14 cellular contexts compared by ENCODE assay signal in the genomic region with DNA sequence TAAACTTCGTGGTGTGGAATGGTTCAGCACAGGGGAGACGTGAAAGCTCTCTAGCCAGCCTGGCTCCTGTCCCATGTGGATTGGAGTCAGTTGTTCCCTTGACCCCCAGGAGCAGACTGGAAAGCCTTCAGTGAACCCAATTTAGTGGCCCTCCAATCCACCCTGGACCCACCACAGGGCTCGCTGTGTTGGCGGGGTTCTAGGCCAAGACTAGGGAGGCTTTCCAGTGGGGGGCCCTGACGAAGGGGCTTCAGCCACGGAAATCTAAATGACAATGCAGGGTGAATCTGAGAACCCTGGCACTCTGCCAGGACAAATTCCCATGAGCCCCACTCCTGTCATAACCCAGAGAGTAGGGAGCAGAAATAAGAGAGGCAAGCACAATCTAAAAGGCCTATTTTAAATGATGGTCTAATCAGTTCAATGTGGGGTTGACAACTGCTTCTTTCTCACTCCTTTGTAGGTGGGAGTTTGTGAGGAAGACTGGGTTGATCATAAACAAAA.
"Had no signal": no experiment of that assay in that cellular context is flagged by ENCODE, and none has a peak within 500 bp of the region (broad histone marks: within the 10 kb centered on the region; RNA-seq: fewer than 3 reads in every experiment).

No MANE protein-coding gene starts in this region.

- H3K4me3 Mint-ChIP-seq: activated CD8-positive, alpha-beta T cell treated with anti-CD3 and anti-CD28 coated beads, Interleukin-2, amount 10 ng/mL, durations not matched to agents 7 days and 5 days; activated T-helper 1 cell treated with anti-CD3 and anti-CD28 coated beads, Interleukin-12 subunit alpha, Interleukin-12 subunit beta, Interleukin-2, Interleukin-4 antibody, amounts not matched to agents 30 ng/mL and 10 ng/mL and 1 ng/mL, durations not matched to agents 14 hours and 24 hours and 36 hours; stimulated activated naive CD8-positive, alpha-beta T cell treated with anti-CD3 and anti-CD28 coated beads, Interleukin-15, amount 100 ng/mL, for 72 hours had no signal

- H3K4me3 ChIP-seq: cardiac muscle cell, gastrocnemius medialis, testis had no signal

- H3K9me3 ChIP-seq: gastrocnemius medialis, testis had no signal

- ATAC-seq: activated CD8-positive, alpha-beta T cell treated with anti-CD3 and anti-CD28 coated beads, Interleukin-2, amount 10 ng/mL, durations not matched to agents 7 days and 5 days; gastrocnemius medialis; stimulated activated naive CD8-positive, alpha-beta T cell treated with anti-CD3 and anti-CD28 coated beads, Interleukin-15, amount 100 ng/mL, for 72 hours had no signal

- DNase-seq: activated CD4-positive, alpha-beta T cell treated with anti-CD3 and anti-CD28 coated beads for 4 hours; activated CD8-positive, alpha-beta memory T cell treated with anti-CD3 and anti-CD28 coated beads, Interleukin-2, amount 50 U/mL, for 48 hours; activated CD8-positive, alpha-beta T cell treated with anti-CD3 and anti-CD28 coated beads, Interleukin-2, amount 10 ng/mL, durations not matched to agents 7 days and 5 days; activated naive CD4-positive, alpha-beta T cell treated with Interleukin-2 at 50 U/mL for 16 hours; effector CD4-positive, alpha-beta T cell; gastrocnemius medialis; kidney; stimulated activated CD4-positive, alpha-beta T cell treated with anti-CD3 and anti-CD28 coated beads, Interleukin-15, amount 100 ng/mL, for 24 hours; stimulated activated CD4-positive, alpha-beta T cell treated with anti-CD3 and anti-CD28 coated beads, Interleukin-4, amount 100 ng/mL, for 24 hours; stimulated activated naive CD8-positive, alpha-beta T cell treated with anti-CD3 and anti-CD28 coated beads, Interleukin-15, amount 100 ng/mL, for 72 hours; testis; WERI-Rb-1 had no signal

- H3K9me3 Mint-ChIP-seq: activated T-helper 1 cell treated with anti-CD3 and anti-CD28 coated beads, Interleukin-12 subunit alpha, Interleukin-12 subunit beta, Interleukin-2, Interleukin-4 antibody, amounts not matched to agents 30 ng/mL and 10 ng/mL and 1 ng/mL, durations not matched to agents 14 hours and 24 hours and 36 hours; stimulated activated naive CD8-positive, alpha-beta T cell treated with anti-CD3 and anti-CD28 coated beads, Interleukin-15, amount 100 ng/mL, for 72 hours had no signal

- H3K4me1 ChIP-seq: gastrocnemius medialis, testis had no signal

- H3K27ac Mint-ChIP-seq: activated CD8-positive, alpha-beta T cell treated with anti-CD3 and anti-CD28 coated beads, Interleukin-2, amount 10 ng/mL, durations not matched to agents 7 days and 5 days; activated T-helper 1 cell treated with anti-CD3 and anti-CD28 coated beads, Interleukin-12 subunit alpha, Interleukin-12 subunit beta, Interleukin-2, Interleukin-4 antibody, amounts not matched to agents 30 ng/mL and 10 ng/mL and 1 ng/mL, durations not matched to agents 14 hours and 24 hours and 36 hours had no signal

- H3K27me3 Mint-ChIP-seq: stimulated activated naive CD8-positive, alpha-beta T cell treated with anti-CD3 and anti-CD28 coated beads, Interleukin-15, amount 100 ng/mL, for 72 hours had no signal

- H3K4me1 Mint-ChIP-seq: stimulated activated naive CD8-positive, alpha-beta T cell treated with anti-CD3 and anti-CD28 coated beads, Interleukin-15, amount 100 ng/mL, for 72 hours had no signal

- H3K36me3 ChIP-seq: cardiac muscle cell, gastrocnemius medialis, WERI-Rb-1 had no signal

- H3K27me3 ChIP-seq: cardiac muscle cell, gastrocnemius medialis, testis had no signal
